Comparison of ENCODE assay signal across 8 cellular contexts in the genomic region with DNA sequence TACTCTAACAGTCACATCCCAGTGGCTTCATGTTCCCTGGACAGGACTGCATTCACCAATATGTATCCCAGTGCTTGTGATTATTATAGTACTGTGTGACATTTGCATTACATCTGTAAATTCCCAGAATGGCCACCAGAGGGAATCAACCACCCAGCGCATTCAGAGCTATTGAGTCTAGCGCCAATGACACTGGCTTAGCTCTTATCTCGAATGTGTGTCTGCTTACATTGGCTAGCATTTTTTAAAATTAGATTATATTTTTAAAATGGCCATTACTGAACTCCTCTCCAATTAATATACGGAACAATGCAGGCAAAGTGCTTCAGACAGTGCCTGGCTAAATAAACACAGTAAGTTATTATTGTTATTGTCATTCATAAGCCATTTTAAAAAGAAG. TPM values are rescaled to one million over a fixed set of nuclear protein-coding genes. Genes with fewer than 3 reads are reported as not detected.
DNase-seq lines count a peak whose midpoint lies in the region; ATAC-seq lines count a peak whose summit lies in the region.

No MANE protein-coding gene starts in this region.

- H3K9me3 Mint-ChIP-seq in activated naive CD8-positive, alpha-beta T cell treated with anti-CD3 and anti-CD28 coated beads for 36 hours = no peaks in the 10 kb centered on the region

- H3K27me3 Mint-ChIP-seq in activated naive CD8-positive, alpha-beta T cell treated with anti-CD3 and anti-CD28 coated beads for 36 hours = peaks cover 8% of the 10 kb centered on the region

- intact Hi-C loops in Right ventricle myocardium superior (cut with DNase I) (loop anchor here (2.0 to 5.0 kb wide), 3 partner anchors 35 to 485 kb away; a partner anchor contains a TSS), posterior cingulate gyrus (cut with DNase I) (loop anchor here (1.0 to 10.0 kb wide), 5 partner anchors 184 to 533 kb away; no protein-coding TSS in a partner anchor), posterior vena cava (cut with DNase I) (loop anchor here (2.0 to 10.0 kb wide), 4 partner anchors 35 to 483 kb away; a partner anchor contains a TSS)

- H3K4me1 Mint-ChIP-seq in activated naive CD8-positive, alpha-beta T cell treated with anti-CD3 and anti-CD28 coated beads for 36 hours = peaks cover 13% of the 10 kb centered on the region

- H3K36me3 Mint-ChIP-seq in activated naive CD8-positive, alpha-beta T cell treated with anti-CD3 and anti-CD28 coated beads for 36 hours = no peaks in the 10 kb centered on the region

- H3K4me3 Mint-ChIP-seq in activated naive CD8-positive, alpha-beta T cell treated with anti-CD3 and anti-CD28 coated beads for 36 hours = no peak overlapping the region

- DNase-seq in DMS153 (lab: John Stamatoyannopoulos, UW) = peak; percentile 76
- peak; percentile 12 for DNase-seq in HS-27A (ENCODE audit: low read depth)
- DNase-seq in NCI-H774 (lab: John Stamatoyannopoulos, UW) = peak; percentile 78
- DNase-seq in activated naive CD8-positive, alpha-beta T cell treated with anti-CD3 and anti-CD28 coated beads for 36 hours = peak; percentile 4
- no peak for DNase-seq in Right ventricle myocardium superior
- DNase-seq in posterior cingulate gyrus = peak in 7 of 10 donors; percentile 18 to 90 (median 52)
- no peak for DNase-seq in posterior vena cava (ENCODE audit: low spot score)

- no peak overlapping the region for H3K27ac Mint-ChIP-seq in activated naive CD8-positive, alpha-beta T cell treated with anti-CD3 and anti-CD28 coated beads for 36 hours

- ATAC-seq in GM19467 (IDR thresholded peaks at IDR 0.05; ENCODE audit: unreplicated experiment) (peak; percentile 91), Right ventricle myocardium superior (ENCODE audit: poor library complexity) (peak; percentile 98)

RNA-seq across cellular contexts. Expression of a gene that starts 36.3 kb away (rescaled TPM):
- not detected for total RNA-seq in activated naive CD8-positive, alpha-beta T cell treated with anti-CD3 and anti-CD28 coated beads for 36 hours
- total RNA-seq in Right ventricle myocardium superior (2.3 TPM), posterior vena cava (10 to 100 TPM in 1 of 2 donors, 1 to 10 TPM in 1; 4.6 to 10.6 TPM)

Comparison
In these comparisons a context has a peak if more than half of its experiments do, and no peak if none do; other contexts are left out.
1. DNase-seq: peak in DMS153 (single experiment), HS-27A (single experiment), NCI-H774 (single experiment), activated naive CD8-positive, alpha-beta T cell treated with anti-CD3 and anti-CD28 coated beads for 36 hours (single experiment) and posterior cingulate gyrus (7 of 10); none in Right ventricle myocardium superior (single experiment) and posterior vena cava (single experiment).